ENCODE assay signal across 9 cellular contexts in genomic region chr3:35664460-35664919, GRCh38. TPM values are rescaled to one million over a fixed set of nuclear protein-coding genes. Genes with fewer than 3 reads are reported as not detected.
DNase-seq lines count a peak whose midpoint lies in the region; ATAC-seq, FAIRE-seq and TF ChIP-seq lines count a peak whose summit lies in the region.
"Had no signal": no experiment of that assay in that cellular context is flagged by ENCODE, and none has a peak within 500 bp of the region (broad histone marks: within the 10 kb centered on the region; RNA-seq: fewer than 3 reads in every experiment).

No MANE protein-coding gene starts in this region.

- WGBS in pancreas, 2 donors = 23 to 27% methylated on average over 14 of the region's 14 CpGs

- no peaks in the 10 kb centered on the region for H3K9me3 ChIP-seq in pancreas

- intact Hi-C loops in pancreas (cut with DNase I) = no loop called here
- intact Hi-C loops in Calu3 (cut with micrococcal nuclease; ENCODE audit: unreplicated experiment) = loop anchor here (5.0 kb wide), 1 partner anchor 1782 kb away; no protein-coding TSS in a partner anchor

- H3K36me3 Mint-ChIP-seq in Calu3 (ENCODE audit: insufficient read depth, unreplicated experiment) = no peaks in the 10 kb centered on the region

- DNase-seq in NCI-H748 treated with DMSO at 0.1 percent for 48 hours (lab: John Stamatoyannopoulos, UW) (peak; percentile 4), fibroblast of the aortic adventitia (ENCODE audit: low read depth) (peak; percentile 44), pancreas (peak; percentile 6 to 65 (median 45)), D721Med (ENCODE audit: insufficient read length, low spot score) (no peak), Calu3 (no peak)
- DNase-seq in stimulated activated CD4-positive, alpha-beta T cell treated with anti-CD3 and anti-CD28 coated beads, Interleukin-2, amount 100 ng/mL, for 48 hours = no peak

- H3K9me3 Mint-ChIP-seq in Calu3 (ENCODE audit: low read depth, unreplicated experiment) = no peaks in the 10 kb centered on the region

- CTCF ChIA-PET in Calu3 (lab: Charles Lee) = no interaction called here

- no peaks in the 10 kb centered on the region for H3K36me3 ChIP-seq in pancreas

- no peak for TF ChIP-seq CTCF in fibroblast of the aortic adventitia (IDR thresholded peaks at IDR 0.05; ENCODE audit: insufficient read depth, low read length)
- TF ChIP-seq CTCF in pancreas (IDR thresholded peaks at IDR 0.05) = no peak
- TF ChIP-seq CTCF in D721Med (IDR thresholded peaks at IDR 0.05; ENCODE audit: insufficient read depth, missing control alignments) = no peak
- TF ChIP-seq CTCF in Calu3 (IDR thresholded peaks at IDR 0.05; ENCODE audit: unreplicated experiment) = no peak

- H3K27ac ChIP-seq in pancreas = no peak overlapping the region

- H3K27me3 ChIP-seq in pancreas = no peaks in the 10 kb centered on the region

- H3K27me3 Mint-ChIP-seq in Calu3 (ENCODE audit: unreplicated experiment) = no peaks in the 10 kb centered on the region
- H3K27me3 Mint-ChIP-seq: central memory CD8-positive, alpha-beta T cell had no signal

- H3K4me3 Mint-ChIP-seq in Calu3 (ENCODE audit: low read depth, unreplicated experiment) = no peak overlapping the region
- H3K4me3 Mint-ChIP-seq: central memory CD8-positive, alpha-beta T cell had no signal

- no peaks in the 10 kb centered on the region for H3K4me1 Mint-ChIP-seq in Calu3 (ENCODE audit: low read depth, unreplicated experiment)
- H3K4me1 Mint-ChIP-seq: central memory CD8-positive, alpha-beta T cell had no signal

- no peak overlapping the region for H3K4me3 ChIP-seq in fibroblast of the aortic adventitia (ENCODE audit: low read depth, low read length)
- H3K4me3 ChIP-seq in pancreas = no peak overlapping the region

- ATAC-seq in GM18511 (IDR thresholded peaks at IDR 0.05; ENCODE audit: unreplicated experiment) = peak; percentile 93
- peak; percentile 87 for ATAC-seq in HG03354 (IDR thresholded peaks at IDR 0.05; ENCODE audit: poor library complexity, severe bottlenecking, unreplicated experiment)
- ATAC-seq in pancreas = peak in 3 of 4 donors; percentile 45 to 56 (median 55)

- no peak overlapping the region for H3K27ac Mint-ChIP-seq in Calu3 (ENCODE audit: unreplicated experiment)

- FAIRE-seq in pancreas (lab: Jason Lieb, UNC) (no peak), D721Med (lab: Jason Lieb, UNC) (no peak)

- no peaks in the 10 kb centered on the region for H3K4me1 ChIP-seq in pancreas

- BruUV-seq in Calu3 (replicated peaks; lab: Mats Ljungman, UMichigan) = no TSS peak

RNA-seq across cellular contexts. Expression of gene ARPP21, which starts 25.2 kb away (rescaled TPM):
- total RNA-seq in fibroblast of the aortic adventitia (ENCODE audit: low replicate concordance) = 0.90 TPM in 1 of 2 replicates, not detected in the other
- total RNA-seq in pancreas = under 1 TPM in 1 of 6 donors, not detected in 5; 0.26 TPM
- polyA plus RNA-seq in pancreas = under 1 TPM in 1 of 2 donors, not detected in 1; 0.31 TPM
- total RNA-seq in Calu3 (2022) = not detected in 2 replicates

Comparison
In these comparisons a context has a peak if more than half of its experiments do, and no peak if none do; other contexts are left out.
1. DNase-seq: peak in NCI-H748 treated with DMSO at 0.1 percent for 48 hours (single experiment), fibroblast of the aortic adventitia (single experiment) and pancreas (6 of 6); none in stimulated activated CD4-positive, alpha-beta T cell treated with anti-CD3 and anti-CD28 coated beads, Interleukin-2, amount 100 ng/mL, for 48 hours (0 of 2), D721Med (single experiment) and Calu3 (single experiment).
2. Peak in every context shown above with its lines, with median percentiles within 50 percentile points of each other: ATAC-seq.